ENCODE assay signal across 1 cellular context in genomic region chr12:15709524-15709923, GRCh38.
TF ChIP-seq lines count a peak whose summit lies in the region.

No MANE protein-coding gene starts in this region.

TF ChIP-seq in WTC11, 78 proteins besides CTCF, POLR2A, EP300 and RAD21 (continued from another document):
- TF ChIP-seq AFF4 (CRISPR knock-in tag; IDR thresholded peaks at IDR 0.05; ENCODE audit: borderline replicate concordance) (no peak), SOX15 (CRISPR knock-in tag; IDR thresholded peaks at IDR 0.05) (no peak), KAT7 (CRISPR knock-in tag; IDR thresholded peaks at IDR 0.05; ENCODE audit: borderline replicate concordance) (no peak), JAZF1 (CRISPR knock-in tag; IDR thresholded peaks at IDR 0.05) (no peak), ZBTB43 (CRISPR knock-in tag; IDR thresholded peaks at IDR 0.05) (no peak), USF1 (CRISPR knock-in tag; IDR thresholded peaks at IDR 0.05) (no peak), RORB (CRISPR knock-in tag; IDR thresholded peaks at IDR 0.05) (no peak), ATF6 (CRISPR knock-in tag; IDR thresholded peaks at IDR 0.05) (no peak), NR2C2 (CRISPR knock-in tag; IDR thresholded peaks at IDR 0.05) (no peak), ELF4 (CRISPR knock-in tag; IDR thresholded peaks at IDR 0.05; ENCODE audit: low read depth) (no peak), PRDM15 (CRISPR knock-in tag; IDR thresholded peaks at IDR 0.05) (no peak), ZNF671 (CRISPR knock-in tag; IDR thresholded peaks at IDR 0.05) (no peak)
